ENCODE assay signal across 13 cellular contexts in the genomic region with DNA sequence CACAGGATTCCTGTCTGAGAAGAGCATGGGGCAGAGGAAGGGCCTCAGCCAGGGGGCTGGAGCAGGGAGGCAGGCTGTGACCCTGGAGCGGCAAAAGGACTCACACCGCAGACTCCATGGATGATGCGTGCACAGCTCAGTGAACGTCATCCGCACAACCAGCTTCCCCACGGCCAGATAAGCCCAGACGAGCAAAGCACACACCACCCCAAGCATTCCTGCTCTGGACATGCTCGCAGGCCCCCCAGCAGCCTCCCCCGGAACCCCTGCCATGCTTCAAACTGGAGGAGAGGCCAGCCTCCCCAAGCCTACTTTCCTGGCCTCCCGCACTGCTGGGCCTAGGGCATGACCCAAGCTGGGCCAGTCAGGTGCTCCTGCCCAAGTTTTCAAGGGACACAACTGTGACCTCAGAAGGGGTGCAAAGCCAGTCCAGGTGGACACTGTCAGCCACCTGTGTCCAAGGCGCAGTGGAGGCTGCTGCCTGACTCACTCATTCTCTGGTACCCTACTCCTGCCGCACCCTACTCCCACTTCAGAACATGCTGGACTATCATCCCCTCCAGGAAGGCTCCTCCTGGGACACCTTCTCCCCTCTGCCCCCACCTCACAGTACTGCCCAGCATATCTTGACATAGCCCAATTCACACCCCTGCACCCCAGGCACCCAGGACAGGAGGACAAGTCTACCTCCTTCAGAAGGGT. TPM values are rescaled to one million over a fixed set of nuclear protein-coding genes. Genes with fewer than 3 reads are reported as not detected.
A peak's percentile ranks its signal among the peaks of the same experiment; 100 is the strongest.
DNase-seq lines count a peak whose midpoint lies in the region; ATAC-seq and TF ChIP-seq lines count a peak whose summit lies in the region.
"Had no signal": no experiment of that assay in that cellular context is flagged by ENCODE, and none has a peak within 500 bp of the region (broad histone marks: within the 10 kb centered on the region; RNA-seq: fewer than 3 reads in every experiment).

No MANE protein-coding gene starts in this region.

- H3K9me3 ChIP-seq in ascending aorta: no peaks in the 10 kb centered on the region
- no peaks in the 10 kb centered on the region for H3K9me3 ChIP-seq in right cardiac atrium (ENCODE audit: control insufficient read depth, low read length)

- H3K4me3 ChIP-seq in ascending aorta (peak overlapping the region in 1 of 2 donors; percentile 69), right cardiac atrium (ENCODE audit: low read length) (no peak overlapping the region), retinal pigment epithelial cell (ENCODE audit: low read length) (peak overlapping the region; percentile 5)

- peaks cover 97% of the 10 kb centered on the region for H3K36me3 Mint-ChIP-seq in Calu3 (ENCODE audit: insufficient read depth, unreplicated experiment)
- H3K36me3 Mint-ChIP-seq: memory B cell had no signal

- H3K4me3 Mint-ChIP-seq in Calu3 (ENCODE audit: low read depth, unreplicated experiment): peak overlapping the region; percentile 96
- H3K4me3 Mint-ChIP-seq: memory B cell had no signal

- no peaks in the 10 kb centered on the region for H3K27me3 ChIP-seq in ascending aorta
- H3K27me3 ChIP-seq in right cardiac atrium (ENCODE audit: control insufficient read depth, insufficient read depth): no peaks in the 10 kb centered on the region

- H3K9me3 Mint-ChIP-seq in Calu3 (ENCODE audit: low read depth, unreplicated experiment): no peaks in the 10 kb centered on the region
- H3K9me3 Mint-ChIP-seq: memory B cell had no signal

- DNase-seq in Calu3 (no peak), ascending aorta (ENCODE audit: low spot score in 2 of 2) (no peak), right cardiac atrium (peak in 2 of 3 donors; percentile 18 to 60), retinal pigment epithelial cell (ENCODE audit: low read depth) (peak; percentile 64), iPS-NIHi7 (ENCODE audit: extremely low spot score) (no peak), retina (no peak), Ammon's horn (ENCODE audit: low spot score) (no peak)
- DNase-seq in activated CD4-positive, alpha-beta T cell treated with anti-CD3 and anti-CD28 coated beads for 48 hours: no peak
- DNase-seq: NCI-H69; stimulated activated CD4-positive, alpha-beta T cell treated with anti-CD3 and anti-CD28 coated beads, Interleukin-2, amount 100 ng/mL, for 48 hours; T1000 had no signal

- intact Hi-C loops in Calu3 (cut with micrococcal nuclease; ENCODE audit: unreplicated experiment): loop anchor here (5.0 kb wide), 1 partner anchor 141 kb away; no protein-coding TSS in a partner anchor
- intact Hi-C loops in ascending aorta (cut with DNase I): no loop called here
- intact Hi-C loops in right cardiac atrium (cut with DNase I): no loop called here

- peak overlapping the region; percentile 93 for H3K27ac Mint-ChIP-seq in Calu3 (ENCODE audit: unreplicated experiment)
- H3K27ac Mint-ChIP-seq: memory B cell had no signal

- H3K4me1 Mint-ChIP-seq in Calu3 (ENCODE audit: low read depth, unreplicated experiment): peaks cover 75% of the 10 kb centered on the region

- peaks cover 51 to 79% of the 10 kb centered on the region in 2 donors for H3K4me1 ChIP-seq in ascending aorta
- H3K4me1 ChIP-seq in right cardiac atrium (ENCODE audit: control insufficient read depth, insufficient read depth, low read length): peaks cover 38% of the 10 kb centered on the region

- H3K27me3 Mint-ChIP-seq in Calu3 (ENCODE audit: unreplicated experiment): no peaks in the 10 kb centered on the region

- TF ChIP-seq CTCF in Calu3 (IDR thresholded peaks at IDR 0.05; ENCODE audit: unreplicated experiment) (no peak), ascending aorta (IDR thresholded peaks at IDR 0.05) (no peak), retinal pigment epithelial cell (conservative IDR thresholded peaks at IDR 0.05; ENCODE audit: low read depth, low read length) (no peak)

- H3K36me3 ChIP-seq in ascending aorta: peaks cover 9 to 15% of the 10 kb centered on the region in 2 donors

- BruUV-seq in Calu3 (replicated peaks; lab: Mats Ljungman, UMichigan): no TSS peak

- CTCF ChIA-PET in Calu3 (lab: Charles Lee): interaction anchor here (0.6 to 3.1 kb wide), 4 partner anchors 13 to 130 kb away, joined by 6 to 9 read pairs (median 7); no protein-coding TSS in a partner anchor

- H3K27ac ChIP-seq in ascending aorta: peak overlapping the region; percentile 94 to 100
- peak overlapping the region; percentile 53 for H3K27ac ChIP-seq in right cardiac atrium (ENCODE audit: low read length)

- no peak for ATAC-seq in right cardiac atrium

- WGBS in right cardiac atrium: 73% methylated on average over 12 of the region's 12 CpGs

RNA-seq across cellular contexts. Expression of a gene that starts 4.8 kb away (rescaled TPM):
- total RNA-seq in Calu3 (2022) (153 and 168 TPM in 2 replicates), ascending aorta (243 TPM), right cardiac atrium (10 to 100 TPM; 58.1 to 68.8 (median 68.0) TPM)
- 53.1 TPM for polyA plus RNA-seq in right cardiac atrium

RNA-seq across cellular contexts. Expression of a gene that starts 27.9 kb away (rescaled TPM):
- total RNA-seq in Calu3 (2022) (not detected in 2 replicates), ascending aorta (not detected), right cardiac atrium (under 1 TPM in 1 of 4 donors, not detected in 3; 0.62 TPM)
- 0.27 TPM for polyA plus RNA-seq in right cardiac atrium
- polyA plus RNA-seq: BJ had no signal

RNA-seq across cellular contexts. Expression of a gene that starts 39.7 kb away (rescaled TPM):
- total RNA-seq in Calu3 (2022) (0.76 TPM in 1 of 2 replicates, not detected in the other), ascending aorta (not detected), right cardiac atrium (1 to 10 TPM in 1 of 4 donors, not detected in 3; 2.9 TPM)
- polyA plus RNA-seq in right cardiac atrium: 0.14 TPM
- polyA plus RNA-seq: BJ had no signal

Comparison
In these comparisons a context has a peak if more than half of its experiments do, and no peak if none do; other contexts are left out.
1. DNase-seq: peak in right cardiac atrium (2 of 3) and retinal pigment epithelial cell (single experiment); none in Calu3 (single experiment), ascending aorta (0 of 2), iPS-NIHi7 (single experiment), retina (single experiment), activated CD4-positive, alpha-beta T cell treated with anti-CD3 and anti-CD28 coated beads for 48 hours (single experiment) and Ammon's horn (single experiment).